Comparison of ENCODE assay signal across 1 cellular context in genomic region chr18:79186649-79187048, GRCh38.
TF ChIP-seq lines count a peak whose summit lies in the region.

No MANE protein-coding gene starts in this region.

TF ChIP-seq in GM12878, 131 proteins besides CTCF, POLR2A, EP300 and RAD21 (continued from another document):
- TF ChIP-seq MYB (IDR thresholded peaks at IDR 0.05; ENCODE audit: borderline replicate concordance, low read depth, low read length) (no peak), ZNF384 (IDR thresholded peaks at IDR 0.05; ENCODE audit: borderline replicate concordance, low read depth, low read length) (no peak), E2F8 (IDR thresholded peaks at IDR 0.05; ENCODE audit: low read depth, partially characterized antibody) (no peak), ZNF217 (IDR thresholded peaks at IDR 0.05) (peak; percentile 51; the same call in 1 of the 2 replicates), PAX5 (IDR thresholded peaks at IDR 0.05; ENCODE audit: borderline replicate concordance, low read depth, low read length) (no peak), ATF2 (IDR thresholded peaks at IDR 0.05; ENCODE audit: low read length) (peak; percentile 45; the same call in 1 of the 2 replicates), ATF7 (IDR thresholded peaks at IDR 0.05; ENCODE audit: low read depth) (peak; percentile 34; the same call in 1 of the 2 replicates), TCF3 (IDR thresholded peaks at IDR 0.05; ENCODE audit: borderline replicate concordance, insufficient read depth, low read depth, low read length) (0 out of 2 replicates have a peak, but pooled peaks have one; percentile 21), SMC3 (IDR thresholded peaks at IDR 0.05; ENCODE audit: borderline replicate concordance, low read length) (no peak), SRF (IDR thresholded peaks at IDR 0.05; ENCODE audit: low read depth in 2 of 2, low read length in 2 of 2) (no peak)
